ENCODE assay signal across 8 cellular contexts in the genomic region with DNA sequence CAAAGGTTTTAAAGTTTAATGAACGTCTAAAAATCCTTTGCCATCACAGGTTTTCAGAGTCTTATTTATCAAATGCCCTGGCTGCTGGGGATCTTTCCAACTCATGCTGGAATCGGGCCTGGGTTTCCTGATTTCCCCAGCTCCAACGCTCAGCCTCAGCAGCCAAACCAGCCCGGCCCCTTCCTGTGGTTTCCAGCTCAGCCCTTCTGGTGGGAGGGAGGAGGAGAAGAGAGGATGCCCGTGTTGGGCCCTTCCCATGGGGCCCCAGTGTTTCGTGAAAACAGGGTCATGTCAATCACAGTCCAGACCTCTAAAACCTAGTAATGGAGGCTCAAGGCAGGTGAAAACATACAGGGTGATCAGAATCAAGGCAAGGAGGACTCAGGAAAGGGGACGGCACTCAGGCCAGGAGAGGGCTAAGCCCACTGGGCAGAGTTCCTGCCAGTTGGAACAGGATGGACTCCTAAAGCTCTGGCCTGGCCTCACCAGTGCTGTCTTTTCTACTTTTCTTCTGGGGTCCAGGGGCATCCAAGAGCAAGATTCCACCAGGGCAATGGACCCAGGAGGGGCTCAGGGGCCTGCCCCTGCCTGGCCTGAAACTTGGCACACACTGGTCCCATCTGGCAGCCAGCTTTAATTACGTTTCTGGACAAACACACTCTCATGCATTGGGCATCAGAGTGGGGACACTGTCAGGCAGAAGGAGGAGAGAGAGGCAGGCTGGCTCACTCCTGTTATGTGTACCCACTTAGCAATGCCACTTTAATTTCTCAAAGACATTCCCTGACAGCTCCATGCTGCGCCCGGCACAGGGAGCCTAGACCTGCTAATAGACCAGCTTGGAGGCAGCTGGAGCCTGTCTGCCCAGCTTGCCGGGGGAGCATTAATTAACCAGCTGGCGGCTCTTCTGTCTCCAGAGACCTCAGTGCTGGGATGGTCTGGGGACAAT.
DNase-seq lines count a peak whose midpoint lies in the region; ATAC-seq and TF ChIP-seq lines count a peak whose summit lies in the region.

No MANE protein-coding gene starts in this region.

- H3K9ac ChIP-seq in stomach smooth muscle (ENCODE audit: low read length in 2 of 2), result no peak overlapping the region

- H3K27ac ChIP-seq in right cardiac atrium (ENCODE audit: low read length) (peak overlapping the region; percentile 68), stomach smooth muscle (ENCODE audit: low read length) (peak overlapping the region; percentile 24)

- peak; percentile 90 to 92 for ATAC-seq in right cardiac atrium

- H3K4me3 ChIP-seq in right cardiac atrium (ENCODE audit: low read length), result no peak overlapping the region
- H3K4me3 ChIP-seq in stomach smooth muscle (ENCODE audit: low read length in 2 of 2), result no peak overlapping the region

- WGBS in right cardiac atrium, result 23% methylated on average over 12 of the region's 12 CpGs

- H3K9me3 ChIP-seq in right cardiac atrium (ENCODE audit: control insufficient read depth, low read length), result peaks cover 1% of the 10 kb centered on the region
- peaks cover 0 to 8% of the 10 kb centered on the region in 2 donors for H3K9me3 ChIP-seq in stomach smooth muscle (ENCODE audit: control insufficient read depth in 2 of 2, low read length in 2 of 2)

- no peaks in the 10 kb centered on the region for H3K27me3 ChIP-seq in right cardiac atrium (ENCODE audit: control insufficient read depth, insufficient read depth)
- peaks cover 0 to 2% of the 10 kb centered on the region in 2 donors for H3K27me3 ChIP-seq in stomach smooth muscle (ENCODE audit: control insufficient read depth in 1 of 2, insufficient read depth in 2 of 2, low read length in 2 of 2)

- H3K4me1 ChIP-seq in right cardiac atrium (ENCODE audit: control insufficient read depth, insufficient read depth, low read length) (peaks cover 15% of the 10 kb centered on the region), stomach smooth muscle (ENCODE audit: control insufficient read depth, insufficient read depth, low read length) (peaks cover 31% of the 10 kb centered on the region)

- DNase-seq in NCI-H146 (lab: John Stamatoyannopoulos, UW), result peak; percentile 43
- no peak for DNase-seq in NCI-H146 treated with DMSO at 0.1 percent for 48 hours (lab: John Stamatoyannopoulos, UW; ENCODE audit: unreplicated experiment)
- DNase-seq in SK-N-DZ (ENCODE audit: low spot score), result peak; percentile 26
- DNase-seq in right cardiac atrium, result peak; percentile 80 to 93 (median 91)
- DNase-seq in GM20000 (ENCODE audit: low spot score), result no peak
- DNase-seq in KG1 (lab: John Stamatoyannopoulos, UW), result no peak
- no peak for DNase-seq in HK-2 (ENCODE audit: unreplicated experiment)

- no peaks in the 10 kb centered on the region for H3K36me3 ChIP-seq in stomach smooth muscle (ENCODE audit: control insufficient read depth in 2 of 2, insufficient read depth in 2 of 2, low read length in 2 of 2)

- no peak for TF ChIP-seq CTCF in GM20000 (IDR thresholded peaks at IDR 0.05; ENCODE audit: extremely low read depth, missing control alignments)

- intact Hi-C loops in right cardiac atrium (cut with DNase I), result loop anchor here in 2 of 4 donors (5.0 to 10.0 kb wide), 2 partner anchors 98 to 195 kb away; a partner anchor contains a TSS

Comparison
In these comparisons a context has a peak if more than half of its experiments do, and no peak if none do; other contexts are left out.
1. DNase-seq: peak in NCI-H146 (single experiment), SK-N-DZ (single experiment) and right cardiac atrium (3 of 3); none in NCI-H146 treated with DMSO at 0.1 percent for 48 hours (single experiment), GM20000 (single experiment), KG1 (single experiment) and HK-2 (single experiment).